Comparison of ENCODE assay signal across 8 cellular contexts in the genomic region with DNA sequence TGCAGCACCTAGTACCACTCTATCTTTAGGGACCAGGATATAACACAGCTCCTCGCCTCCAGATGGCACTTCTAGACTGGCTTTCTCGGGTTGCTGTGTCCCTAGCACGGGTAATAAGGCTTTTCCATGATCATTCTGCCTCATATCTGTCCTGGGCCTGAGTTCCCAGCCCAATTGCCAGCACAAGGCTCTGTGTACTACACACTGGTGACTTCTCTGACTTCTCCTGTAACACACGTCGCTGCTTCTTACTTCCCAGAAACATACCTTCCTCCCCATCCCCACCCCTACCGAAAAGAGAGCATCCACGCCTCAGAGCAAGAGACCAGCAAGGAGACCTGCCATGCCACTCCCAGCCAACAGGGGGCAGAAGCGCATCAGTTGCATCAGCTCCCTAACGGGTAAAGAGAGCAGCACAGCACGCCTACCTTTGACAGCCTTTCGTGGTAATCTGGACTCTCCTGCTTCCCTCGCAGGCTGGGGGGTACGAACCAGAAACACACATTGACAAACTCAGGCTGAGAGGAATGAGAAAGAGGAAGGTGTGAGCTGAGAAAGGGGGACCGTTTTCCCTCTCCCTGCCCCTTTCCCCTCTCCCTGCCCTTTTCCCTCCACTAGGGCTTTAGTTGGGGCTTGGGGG. TPM values are rescaled to one million over a fixed set of nuclear protein-coding genes. Genes with fewer than 3 reads are reported as not detected.
DNase-seq lines count a peak whose midpoint lies in the region; ATAC-seq and TF ChIP-seq lines count a peak whose summit lies in the region.

No MANE protein-coding gene starts in this region.

- peak; percentile 78 for ATAC-seq in GM19438 (IDR thresholded peaks at IDR 0.05; ENCODE audit: low read depth, unreplicated experiment)
- peak; percentile 96 for ATAC-seq in PC-3
- peak; percentile 96 to 99 for ATAC-seq in naive thymus-derived CD8-positive, alpha-beta T cell
- ATAC-seq in stimulated activated naive B cell treated with anti-CD40 and anti-IgM and Interleukin-4, amounts not matched to agents 10 μg/mL and 1 μg/mL and 100 μg/mL, for 72 hours (replicated peaks): peak; percentile 99

- H3K4me3 ChIP-seq in KMS-11 (IDR thresholded peaks at IDR 0.05; ENCODE audit: insufficient read depth, low read depth, low read length): no peak overlapping the region
- no peak overlapping the region for H3K4me3 ChIP-seq in PC-3 (ENCODE audit: low read length)
- no peak overlapping the region for H3K4me3 ChIP-seq in esophagus squamous epithelium

- peaks cover 4 to 12% (median 8%) of the 10 kb centered on the region in 4 donors for H3K4me1 Mint-ChIP-seq in naive thymus-derived CD8-positive, alpha-beta T cell
- peaks cover 5 to 8% of the 10 kb centered on the region in 2 donors for H3K4me1 Mint-ChIP-seq in stimulated activated naive B cell treated with anti-CD40 and anti-IgM and Interleukin-4, amounts not matched to agents 10 μg/mL and 1 μg/mL and 100 μg/mL, for 72 hours

- H3K4me1 ChIP-seq in KMS-11 (ENCODE audit: low read depth, poor library complexity, severe bottlenecking): peaks cover 27% of the 10 kb centered on the region
- H3K4me1 ChIP-seq in PC-3 (ENCODE audit: insufficient read depth, low read length): no peaks in the 10 kb centered on the region
- H3K4me1 ChIP-seq in esophagus squamous epithelium: peaks cover 0 to 8% (median 0%) of the 10 kb centered on the region in 3 donors

- H3K27ac ChIP-seq in C4-2B (peak overlapping the region; percentile 72), KMS-11 (peak overlapping the region; percentile 23; the same call in 1 of the 2 replicates), PC-3 (ENCODE audit: low read length) (no peak overlapping the region), esophagus squamous epithelium (no peak overlapping the region)

- H3F3A ChIP-seq in PC-3 (ENCODE audit: low read length, unreplicated experiment): no peaks in the 10 kb centered on the region

- H3K27me3 Mint-ChIP-seq in naive thymus-derived CD8-positive, alpha-beta T cell: no peaks in the 10 kb centered on the region
- H3K27me3 Mint-ChIP-seq in stimulated activated naive B cell treated with anti-CD40 and anti-IgM and Interleukin-4, amounts not matched to agents 10 μg/mL and 1 μg/mL and 100 μg/mL, for 72 hours: no peaks in the 10 kb centered on the region

- H3K79me2 ChIP-seq in KMS-11 (ENCODE audit: insufficient read depth, low read depth) (no peaks in the 10 kb centered on the region), PC-3 (ENCODE audit: low read length) (no peaks in the 10 kb centered on the region)

- peak overlapping the region in 7 of 10 donors; percentile 0 to 87 (median 64) for H3K27ac Mint-ChIP-seq in naive thymus-derived CD8-positive, alpha-beta T cell
- H3K27ac Mint-ChIP-seq in stimulated activated naive B cell treated with anti-CD40 and anti-IgM and Interleukin-4, amounts not matched to agents 10 μg/mL and 1 μg/mL and 100 μg/mL, for 72 hours: peak overlapping the region; percentile 33

- POLR2A ChIA-PET in PC-3 (lab: Charles Lee; ENCODE audit: unreplicated experiment): interaction anchor here (0.6 kb wide), 2 partner anchors 140 to 507 kb away, joined by 3 to 4 read pairs; a partner anchor contains a TSS
- POLR2A ChIA-PET in naive thymus-derived CD8-positive, alpha-beta T cell (lab: Charles Lee): interaction anchor here (0.6 to 3.0 kb wide), 21 partner anchors 12 to 185 kb away, joined by 3 to 15 read pairs (median 4); a partner anchor contains a TSS

- intact Hi-C loops in PC-3 (cut with micrococcal nuclease) (no loop called here), esophagus squamous epithelium (cut with DNase I) (no loop called here)

- CTCF ChIA-PET in PC-3 (lab: Charles Lee): interaction anchor here (0.6 to 1.3 kb wide), 3 partner anchors 21 to 121 kb away, joined by 3 to 8 read pairs (median 3); a partner anchor contains a TSS

- peaks cover 0 to 2% (median 0%) of the 10 kb centered on the region in 3 donors for H3K36me3 Mint-ChIP-seq in naive thymus-derived CD8-positive, alpha-beta T cell
- H3K36me3 Mint-ChIP-seq in stimulated activated naive B cell treated with anti-CD40 and anti-IgM and Interleukin-4, amounts not matched to agents 10 μg/mL and 1 μg/mL and 100 μg/mL, for 72 hours: peaks cover 2 to 4% of the 10 kb centered on the region in 2 donors

- peak in 1 of 4 donors; percentile 26 for TF ChIP-seq POLR2A in esophagus squamous epithelium (IDR thresholded peaks at IDR 0.05)

- H4K20me1 ChIP-seq in KMS-11 (ENCODE audit: insufficient read depth): no peaks in the 10 kb centered on the region
- H4K20me1 ChIP-seq in PC-3 (ENCODE audit: low read length): no peaks in the 10 kb centered on the region

- H3K9ac ChIP-seq in KMS-11 (peak overlapping the region; percentile 3; the same call in 1 of the 2 replicates), PC-3 (ENCODE audit: low read length) (no peak overlapping the region)

- H3K36me3 ChIP-seq in KMS-11 (ENCODE audit: insufficient read depth) (no peaks in the 10 kb centered on the region), PC-3 (ENCODE audit: low read depth, low read length) (no peaks in the 10 kb centered on the region), esophagus squamous epithelium (peaks cover 0 to 45% (median 0%) of the 10 kb centered on the region in 3 donors)

- H3K4me2 ChIP-seq in KMS-11 (peak overlapping the region; percentile 47), PC-3 (ENCODE audit: low read length) (peak overlapping the region; percentile 27; the same call in 1 of the 2 replicates)

- no TSS peak for BruUV-seq in PC-3 (replicated peaks; lab: Mats Ljungman, UMichigan)

- H3K9me3 ChIP-seq in PC-3 (ENCODE audit: low read length): no peaks in the 10 kb centered on the region
- H3K9me3 ChIP-seq in esophagus squamous epithelium: no peaks in the 10 kb centered on the region

- peak overlapping the region in 1 of 10 donors; percentile 3 for H3K4me3 Mint-ChIP-seq in naive thymus-derived CD8-positive, alpha-beta T cell
- no peak overlapping the region for H3K4me3 Mint-ChIP-seq in stimulated activated naive B cell treated with anti-CD40 and anti-IgM and Interleukin-4, amounts not matched to agents 10 μg/mL and 1 μg/mL and 100 μg/mL, for 72 hours

- 12 to 14% methylated on average over 7 to 9 of the region's 14 CpGs for WGBS in esophagus squamous epithelium, 2 donors

- TF ChIP-seq CTCF in C4-2B (conservative IDR thresholded peaks at IDR 0.05) (peak; percentile 97), KMS-11 (conservative IDR thresholded peaks at IDR 0.05; ENCODE audit: low read depth, low read length) (peak; percentile 100), PC-3 (conservative IDR thresholded peaks at IDR 0.05; ENCODE audit: low read depth, low read length) (peak; percentile 97), esophagus squamous epithelium (IDR thresholded peaks at IDR 0.05) (peak; percentile 86 to 98 (median 97))

- H3K9me2 ChIP-seq in PC-3 (replicated peaks; ENCODE audit: low read length): no peaks in the 10 kb centered on the region

- peak; percentile 86 for DNase-seq in PC-3
- DNase-seq in activated T-cell treated with anti-CD3 and anti-CD28 coated beads for 4 hours: peak; percentile 89
- DNase-seq in esophagus squamous epithelium (lab: John Stamatoyannopoulos, UW): peak; percentile 16
- peak; percentile 78 to 93 (median 86) for DNase-seq in naive thymus-derived CD8-positive, alpha-beta T cell
- DNase-seq in stimulated activated naive B cell treated with anti-CD40 and anti-IgM and Interleukin-4, amounts not matched to agents 10 μg/mL and 1 μg/mL and 100 μg/mL, for 72 hours: peak; percentile 77

- H2AFZ ChIP-seq in KMS-11 (ENCODE audit: low read depth): peak overlapping the region; percentile 66
- H2AFZ ChIP-seq in PC-3 (ENCODE audit: low read length): peak overlapping the region; percentile 42; the same call in 1 of the 2 replicates

- H3K27me3 ChIP-seq in KMS-11 (ENCODE audit: insufficient read depth, low read depth): no peaks in the 10 kb centered on the region
- H3K27me3 ChIP-seq in PC-3 (ENCODE audit: low read length): no peaks in the 10 kb centered on the region
- H3K27me3 ChIP-seq in esophagus squamous epithelium: no peaks in the 10 kb centered on the region

- no peaks in the 10 kb centered on the region for H3K9me3 Mint-ChIP-seq in naive thymus-derived CD8-positive, alpha-beta T cell
- H3K9me3 Mint-ChIP-seq in stimulated activated naive B cell treated with anti-CD40 and anti-IgM and Interleukin-4, amounts not matched to agents 10 μg/mL and 1 μg/mL and 100 μg/mL, for 72 hours: no peaks in the 10 kb centered on the region

RNA-seq across cellular contexts. Expression of a gene that starts 21.2 kb away (rescaled TPM):
- total RNA-seq in PC-3 (2014; rRNA removed) (12.3 and 12.8 TPM in 2 replicates), esophagus squamous epithelium (10 to 100 TPM in 2 of 4 donors, 1 to 10 TPM in 2; 6.9 to 21.2 (median 9.8) TPM)
- 100 to 1,000 TPM; 112 to 113 TPM for total RNA-seq in naive thymus-derived CD8-positive, alpha-beta T cell
- 1 to 10 TPM; 2.8 to 3.5 (median 3.1) TPM for polyA plus RNA-seq in naive thymus-derived CD8-positive, alpha-beta T cell

RNA-seq across cellular contexts. Expression of a gene that starts 21.4 kb away (rescaled TPM):
- 21.5 and 23.8 TPM in 2 replicates for total RNA-seq in PC-3 (2014; rRNA removed)
- total RNA-seq in esophagus squamous epithelium: 10 to 100 TPM; 11.4 to 30.5 (median 15.7) TPM
- 10 to 100 TPM; 50.8 to 53.4 TPM for total RNA-seq in naive thymus-derived CD8-positive, alpha-beta T cell
- 1 to 10 TPM; 1.1 to 1.3 (median 1.2) TPM for polyA plus RNA-seq in naive thymus-derived CD8-positive, alpha-beta T cell

RNA-seq across cellular contexts. Expression of a gene that starts 47.7 kb away (rescaled TPM):
- 1.9 and 3.4 TPM in 2 replicates for total RNA-seq in PC-3 (2014; rRNA removed)
- 1 to 10 TPM; 4.2 to 7.2 (median 5.9) TPM for total RNA-seq in esophagus squamous epithelium
- 100 to 1,000 TPM; 353 to 362 TPM for total RNA-seq in naive thymus-derived CD8-positive, alpha-beta T cell
- 100 to 1,000 TPM; 202 to 219 (median 206) TPM for polyA plus RNA-seq in naive thymus-derived CD8-positive, alpha-beta T cell

RNA-seq across cellular contexts. Expression of a gene that starts 56.0 kb away (rescaled TPM):
- 0.07 and 0.86 TPM in 2 replicates for total RNA-seq in PC-3 (2014; rRNA removed)
- not detected for total RNA-seq in esophagus squamous epithelium
- total RNA-seq in naive thymus-derived CD8-positive, alpha-beta T cell: under 1 TPM; 0.42 to 0.80 TPM
- polyA plus RNA-seq in naive thymus-derived CD8-positive, alpha-beta T cell: under 1 TPM; 0.67 to 0.77 (median 0.71) TPM

Comparison
In these comparisons a context has a peak if more than half of its experiments do, and no peak if none do; other contexts are left out.
1. H3K27ac ChIP-seq: peak in C4-2B (single experiment) and KMS-11 (single experiment); none in PC-3 (single experiment) and esophagus squamous epithelium (0 of 4).
2. DNase-seq: peak in every context shown above with its lines; median percentile 89 in activated T-cell treated with anti-CD3 and anti-CD28 coated beads for 4 hours; 86 in PC-3; 86 in naive thymus-derived CD8-positive, alpha-beta T cell; 77 in stimulated activated naive B cell treated with anti-CD40 and anti-IgM and Interleukin-4, amounts not matched to agents 10 μg/mL and 1 μg/mL and 100 μg/mL, for 72 hours; 16 in esophagus squamous epithelium.
3. RNA of a gene that starts 47.7 kb away (total RNA-seq): 353 to 362 TPM in naive thymus-derived CD8-positive, alpha-beta T cell; 4.2 to 7.2 TPM in esophagus squamous epithelium and 1.9 to 3.4 TPM in PC-3; every median in the first group is over 10 times any median in the second.
4. Peak in every context shown above with its lines, with median percentiles within 50 percentile points of each other: CTCF ChIP-seq and ATAC-seq.